In genomic region chr19:35887197-35887596, GRCh38 we compare ENCODE assay signal across 2 cellular contexts.
A peak's percentile ranks its signal among the peaks of the same experiment; 100 is the strongest.
TF ChIP-seq lines count a peak whose summit lies in the region.

No MANE protein-coding gene starts in this region.

TF ChIP-seq in HEK293, 187 proteins besides CTCF, POLR2A, EP300 and RAD21:
- TF ChIP-seq, protein P1, sequence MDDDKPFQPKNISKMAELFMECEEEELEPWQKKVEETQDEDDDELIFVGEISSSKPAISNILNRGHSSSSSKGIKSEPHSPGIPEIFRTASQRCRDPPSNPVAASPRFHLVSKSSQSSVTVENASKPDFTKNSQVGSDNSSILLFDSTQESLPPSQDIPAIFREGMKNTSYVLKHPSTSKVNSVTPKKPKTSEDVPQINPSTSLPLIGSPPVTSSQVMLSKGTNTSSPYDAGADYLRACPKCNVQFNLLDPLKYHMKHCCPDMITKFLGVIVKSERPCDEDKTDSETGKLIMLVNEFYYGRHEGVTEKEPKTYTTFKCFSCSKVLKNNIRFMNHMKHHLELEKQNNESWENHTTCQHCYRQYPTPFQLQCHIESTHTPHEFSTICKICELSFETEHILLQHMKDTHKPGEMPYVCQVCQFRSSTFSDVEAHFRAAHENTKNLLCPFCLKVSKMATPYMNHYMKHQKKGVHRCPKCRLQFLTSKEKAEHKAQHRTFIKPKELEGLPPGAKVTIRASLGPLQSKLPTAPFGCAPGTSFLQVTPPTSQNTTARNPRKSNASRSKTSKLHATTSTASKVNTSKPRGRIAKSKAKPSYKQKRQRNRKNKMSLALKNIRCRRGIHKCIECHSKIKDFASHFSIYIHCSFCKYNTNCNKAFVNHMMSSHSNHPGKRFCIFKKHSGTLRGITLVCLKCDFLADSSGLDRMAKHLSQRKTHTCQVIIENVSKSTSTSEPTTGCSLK (tag by site-specific recombination; IDR thresholded peaks at IDR 0.05), result no peak
- TF ChIP-seq KLF17 (tag by site-specific recombination; IDR thresholded peaks at IDR 0.05) (no peak), TRIM28 (IDR thresholded peaks at IDR 0.05; ENCODE audit: borderline replicate concordance, low read length) (no peak), ZNF677 (tag by site-specific recombination; IDR thresholded peaks at IDR 0.05) (no peak), ZNF600 (tag by site-specific recombination; IDR thresholded peaks at IDR 0.05) (peak; percentile 61; the same call in 1 of the 2 replicates), ZNF112 (tag by site-specific recombination; IDR thresholded peaks at IDR 0.05) (0 out of 2 replicates have a peak, but pooled peaks have one; percentile 15)

TF ChIP-seq in SK-N-SH, 30 proteins besides CTCF, POLR2A, EP300 and RAD21 (continued from another document):
- TF ChIP-seq, protein P2, sequence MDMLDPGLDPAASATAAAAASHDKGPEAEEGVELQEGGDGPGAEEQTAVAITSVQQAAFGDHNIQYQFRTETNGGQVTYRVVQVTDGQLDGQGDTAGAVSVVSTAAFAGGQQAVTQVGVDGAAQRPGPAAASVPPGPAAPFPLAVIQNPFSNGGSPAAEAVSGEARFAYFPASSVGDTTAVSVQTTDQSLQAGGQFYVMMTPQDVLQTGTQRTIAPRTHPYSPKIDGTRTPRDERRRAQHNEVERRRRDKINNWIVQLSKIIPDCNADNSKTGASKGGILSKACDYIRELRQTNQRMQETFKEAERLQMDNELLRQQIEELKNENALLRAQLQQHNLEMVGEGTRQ (IDR thresholded peaks at IDR 0.05; ENCODE audit: borderline replicate concordance, low read depth, low read length), result no peak
- TF ChIP-seq RCOR1 (IDR thresholded peaks at IDR 0.05; ENCODE audit: low read length) (no peak), JUND (IDR thresholded peaks at IDR 0.05) (no peak), NRF1 (IDR thresholded peaks at IDR 0.05; ENCODE audit: low read depth, low read length) (no peak), FOXJ3 (CRISPR knock-in tag; IDR thresholded peaks at IDR 0.05) (no peak), POLR2AphosphoS5 (IDR thresholded peaks at IDR 0.05; ENCODE audit: low read depth, low read length) (no peak), MXI1 (IDR thresholded peaks at IDR 0.05; ENCODE audit: low read depth, low read length) (no peak), ZBTB33 (IDR thresholded peaks at IDR 0.05; ENCODE audit: borderline replicate concordance, low read depth) (no peak), YY1 (IDR thresholded peaks at IDR 0.05; ENCODE audit: low read depth) (no peak), TEAD4 (IDR thresholded peaks at IDR 0.05; ENCODE audit: borderline replicate concordance, insufficient read depth) (no peak), NFIC (IDR thresholded peaks at IDR 0.05; ENCODE audit: borderline replicate concordance) (no peak), MEF2A (IDR thresholded peaks at IDR 0.05; ENCODE audit: borderline replicate concordance, low read depth) (no peak), CHD2 (IDR thresholded peaks at IDR 0.05; ENCODE audit: low read length, partially characterized antibody) (no peak), MAX (IDR thresholded peaks at IDR 0.05; ENCODE audit: low read depth) (no peak), ELF1 (IDR thresholded peaks at IDR 0.05) (no peak)
TF ChIP-seq in SK-N-SH: peak in this region for 0.
